8 cellular contexts compared by ENCODE assay signal in genomic region chr2:178008636-178009289, GRCh38.
DNase-seq lines count a peak whose midpoint lies in the region; ATAC-seq and TF ChIP-seq lines count a peak whose summit lies in the region.

No MANE protein-coding gene starts in this region.

- in situ Hi-C loops in astrocyte of the cerebellum (cut with HindIII; ENCODE audit: low sequenced_read_pairs) (no loop called here), brain microvascular endothelial cell (cut with HindIII; ENCODE audit: low pct_ligation_motif_present, low sequenced_read_pairs) (no loop called here)

- no peak for ATAC-seq in HG02852 (IDR thresholded peaks at IDR 0.05; ENCODE audit: unreplicated experiment)

- TF ChIP-seq CTCF in astrocyte of the cerebellum (IDR thresholded peaks at IDR 0.05; ENCODE audit: low read depth, low read length, missing control alignments) (no peak), brain microvascular endothelial cell (IDR thresholded peaks at IDR 0.05; ENCODE audit: low read depth, low read length, missing control alignments) (no peak)

- H3K27ac ChIP-seq in brain microvascular endothelial cell = no peak overlapping the region

- no peaks in the 10 kb centered on the region for H3K36me3 ChIP-seq in brain microvascular endothelial cell (replicated peaks)

- peak; percentile 85 for DNase-seq in Daoy (ENCODE audit: low read depth)
- peak; percentile 76 for DNase-seq in NCI-H2107 (lab: John Stamatoyannopoulos, UW)
- peak; percentile 65 for DNase-seq in astrocyte of the cerebellum (ENCODE audit: low read depth)
- DNase-seq in midbrain (lab: John Stamatoyannopoulos, UW) = peak; percentile 0
- no peak for DNase-seq in GM19240 (ENCODE audit: insufficient read length, low spot score)
- no peak for DNase-seq in brain microvascular endothelial cell
- no peak for DNase-seq in activated T-cell treated with anti-CD3 and anti-CD28 coated beads, Interleukin-2, amount 50 U/mL, for 48 hours

- no peaks in the 10 kb centered on the region for H3K27me3 ChIP-seq in brain microvascular endothelial cell (replicated peaks)

- H3K4me3 ChIP-seq in astrocyte of the cerebellum (ENCODE audit: low read depth, low read length) (no peak overlapping the region), brain microvascular endothelial cell (ENCODE audit: low read depth, low read length) (no peak overlapping the region)

Comparison
In these comparisons a context has a peak if more than half of its experiments do, and no peak if none do; other contexts are left out.
1. DNase-seq: peak in Daoy (single experiment), NCI-H2107 (single experiment), astrocyte of the cerebellum (single experiment) and midbrain (single experiment); none in GM19240 (single experiment), brain microvascular endothelial cell (single experiment) and activated T-cell treated with anti-CD3 and anti-CD28 coated beads, Interleukin-2, amount 50 U/mL, for 48 hours (0 of 2).